Comparison of ENCODE assay signal across 11 cellular contexts in genomic region chr17:77002103-77003045, GRCh38.
DNase-seq lines count a peak whose midpoint lies in the region; FAIRE-seq and TF ChIP-seq lines count a peak whose summit lies in the region.
"Had no signal": no experiment of that assay in that cellular context is flagged by ENCODE, and none has a peak within 500 bp of the region (broad histone marks: within the 10 kb centered on the region; RNA-seq: fewer than 3 reads in every experiment).

No MANE protein-coding gene starts in this region.

- no peaks in the 10 kb centered on the region for H3K9me3 ChIP-seq in neural progenitor cell (ENCODE audit: low read depth)

- H3K9me3 Mint-ChIP-seq in chondrocyte (ENCODE audit: low read depth), result no peaks in the 10 kb centered on the region
- peaks cover 2% of the 10 kb centered on the region for H3K9me3 Mint-ChIP-seq in neural progenitor cell
- no peaks in the 10 kb centered on the region for H3K9me3 Mint-ChIP-seq in nephron progenitor cell

- no peak overlapping the region for H3K4me3 ChIP-seq in neural progenitor cell

- H3K4me1 Mint-ChIP-seq in chondrocyte (ENCODE audit: low read depth) (peaks cover 9% of the 10 kb centered on the region), neural progenitor cell (peaks cover 38% of the 10 kb centered on the region), nephron progenitor cell (peaks cover 36% of the 10 kb centered on the region)

- peaks cover 2% of the 10 kb centered on the region for H4K20me1 ChIP-seq in neural progenitor cell (ENCODE audit: low read depth)

- H3K4me2 ChIP-seq in neural progenitor cell, result peak overlapping the region; percentile 0

- H3K4me3 Mint-ChIP-seq in chondrocyte (ENCODE audit: unreplicated experiment) (no peak overlapping the region), neural progenitor cell (peak overlapping the region; percentile 12), nephron progenitor cell (no peak overlapping the region)

- H3K79me2 ChIP-seq in neural progenitor cell (ENCODE audit: low read depth), result no peaks in the 10 kb centered on the region

- no peak for FAIRE-seq in GM12891 (lab: Jason Lieb, UNC)

- no peaks in the 10 kb centered on the region for H3K27me3 ChIP-seq in neural progenitor cell

- peaks cover 14% of the 10 kb centered on the region for H3F3A ChIP-seq in neural progenitor cell (ENCODE audit: low read depth)

- no peak overlapping the region for H2AFZ ChIP-seq in neural progenitor cell (replicated peaks)

- TF ChIP-seq POLR2A in GM12891 (IDR thresholded peaks at IDR 0.05; ENCODE audit: low read depth, low read length), result no peak

- no peak overlapping the region for H3K9ac ChIP-seq in neural progenitor cell

- H3K27ac Mint-ChIP-seq in chondrocyte (ENCODE audit: unreplicated experiment) (no peak overlapping the region), neural progenitor cell (peak overlapping the region; percentile 28), nephron progenitor cell (no peak overlapping the region)

- H3K27me3 Mint-ChIP-seq in chondrocyte (ENCODE audit: low read depth) (peaks cover 17% of the 10 kb centered on the region), neural progenitor cell (ENCODE audit: insufficient read depth, low read depth) (peaks cover 11% of the 10 kb centered on the region), nephron progenitor cell (ENCODE audit: low read depth, poor library complexity) (no peaks in the 10 kb centered on the region)

- H3K27ac ChIP-seq in neural progenitor cell, result no peak overlapping the region

- no peaks in the 10 kb centered on the region for H3K36me3 ChIP-seq in neural progenitor cell

- DNase-seq in EH (ENCODE audit: low read depth) (peak; percentile 56), NCI-H69 (lab: John Stamatoyannopoulos, UW) (peak; percentile 90), chondrocyte (ENCODE audit: low spot score) (peak; percentile 74), neural progenitor cell (ENCODE audit: low spot score) (peak; percentile 89), GM12891 (ENCODE audit: insufficient read length, low spot score) (no peak), nephron progenitor cell (no peak), SKM-1 (lab: John Stamatoyannopoulos, UW; ENCODE audit: unreplicated experiment) (no peak)
- no peak for DNase-seq in stimulated activated CD4-positive, alpha-beta T cell treated with anti-CD3 and anti-CD28 coated beads, Interleukin-15, amount 100 ng/mL, for 24 hours
- DNase-seq: activated CD8-positive, alpha-beta memory T cell treated with anti-CD3 and anti-CD28 coated beads for 24 hours; GDM1; NCI-H1105 treated with DMSO at 0.1 percent for 48 hours had no signal

- no peaks in the 10 kb centered on the region for H3K36me3 Mint-ChIP-seq in chondrocyte (ENCODE audit: low read depth)
- H3K36me3 Mint-ChIP-seq in neural progenitor cell, result no peaks in the 10 kb centered on the region
- H3K36me3 Mint-ChIP-seq in nephron progenitor cell (ENCODE audit: low read depth), result no peaks in the 10 kb centered on the region

- TF ChIP-seq CTCF in chondrocyte (IDR thresholded peaks at IDR 0.05) (no peak), neural progenitor cell (IDR thresholded peaks at IDR 0.05) (no peak), nephron progenitor cell (IDR thresholded peaks at IDR 0.05) (no peak)

- peaks cover 21% of the 10 kb centered on the region for H3K4me1 ChIP-seq in neural progenitor cell

TF ChIP-seq in GM12891, 5 proteins besides CTCF, POLR2A, EP300 and RAD21:
- no peak for TF ChIP-seq POU2F2 (IDR thresholded peaks at IDR 0.05; ENCODE audit: low read depth, low read length)

Comparison
In these comparisons a context has a peak if more than half of its experiments do, and no peak if none do; other contexts are left out.
1. DNase-seq: peak in EH (single experiment), NCI-H69 (single experiment), chondrocyte (single experiment) and neural progenitor cell (single experiment); none in GM12891 (single experiment), stimulated activated CD4-positive, alpha-beta T cell treated with anti-CD3 and anti-CD28 coated beads, Interleukin-15, amount 100 ng/mL, for 24 hours (single experiment), nephron progenitor cell (single experiment) and SKM-1 (single experiment).